Comparison of ENCODE assay signal across 7 cellular contexts in the genomic region with DNA sequence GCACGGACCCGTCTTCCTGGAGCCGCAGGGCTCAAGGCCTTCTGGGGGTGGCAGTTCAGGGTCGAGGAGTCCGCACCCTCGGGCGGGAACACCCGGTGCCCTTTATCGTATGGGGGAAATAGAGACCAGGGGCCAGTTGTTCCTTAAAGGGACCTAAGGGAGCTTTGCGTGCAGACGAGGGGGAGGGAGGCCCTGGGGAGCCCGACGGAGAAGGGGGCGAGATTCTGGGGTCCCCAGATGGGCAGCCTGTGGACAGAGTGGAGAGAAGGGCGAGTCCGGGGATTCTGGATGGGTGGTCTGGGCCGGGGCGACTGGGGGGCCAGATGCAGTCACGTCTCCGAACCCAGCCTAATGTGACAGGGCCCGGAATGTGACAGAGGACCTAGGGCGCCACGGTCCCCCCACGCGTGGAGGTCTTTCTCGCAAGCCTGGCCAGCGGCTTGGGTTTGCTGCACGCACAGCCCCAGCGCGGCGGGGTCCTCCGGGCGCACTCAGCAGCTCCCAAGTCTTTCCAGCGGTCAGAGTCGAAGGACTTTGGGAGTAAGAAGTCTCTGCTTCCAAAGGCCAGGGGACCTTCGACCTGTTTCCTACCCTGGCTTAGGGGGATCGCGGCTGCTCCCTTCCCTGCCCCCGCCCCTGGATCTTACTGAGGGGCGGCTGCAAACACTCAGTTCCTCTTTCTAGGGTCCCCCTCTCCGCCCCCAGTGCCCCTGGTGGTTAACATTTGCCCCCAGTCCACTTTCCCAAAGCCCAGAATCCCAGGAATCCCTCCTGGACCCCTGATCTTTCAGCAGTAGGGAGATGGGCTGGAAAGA. TPM values are rescaled to one million over a fixed set of nuclear protein-coding genes. Genes with fewer than 3 reads are reported as not detected.
DNase-seq lines count a peak whose midpoint lies in the region; ATAC-seq and TF ChIP-seq lines count a peak whose summit lies in the region.

No MANE protein-coding gene starts in this region.

- 21% methylated on average over 21 of the region's 41 CpGs for WGBS in suprapubic skin

- peak overlapping the region in 3 of 4 donors; percentile 52 to 65 (median 60) for H3K4me3 Mint-ChIP-seq in IgD-negative memory B cell
- peak overlapping the region; percentile 62 to 77 (median 69) for H3K4me3 Mint-ChIP-seq in brain

- H4K20me1 ChIP-seq in MM.1S (ENCODE audit: insufficient read depth, low read length), result no peaks in the 10 kb centered on the region

- no peak overlapping the region for H2AFZ ChIP-seq in MM.1S (ENCODE audit: low read length)

- peaks cover 7 to 13% (median 13%) of the 10 kb centered on the region in 3 donors for H3K4me1 Mint-ChIP-seq in IgD-negative memory B cell
- H3K4me1 Mint-ChIP-seq in brain, result peaks cover 44% of the 10 kb centered on the region

- H3F3A ChIP-seq in MM.1S (ENCODE audit: insufficient read depth, low read length), result no peaks in the 10 kb centered on the region

- H3K4me1 ChIP-seq in suprapubic skin (peaks cover 22% of the 10 kb centered on the region), MM.1S (ENCODE audit: low read length) (0 out of 2 replicates have a peak, but pooled peaks cover 5% of the 10 kb centered on the region)

- H3K27ac ChIP-seq in suprapubic skin, result no peak overlapping the region
- no peak overlapping the region for H3K27ac ChIP-seq in MM.1S (ENCODE audit: low read length)

- ATAC-seq in GM21825 (IDR thresholded peaks at IDR 0.05; ENCODE audit: unreplicated experiment) (no peak), GM19397 (IDR thresholded peaks at IDR 0.05; ENCODE audit: unreplicated experiment) (no peak)

- no peak for TF ChIP-seq EP300 in suprapubic skin (IDR thresholded peaks at IDR 0.05)

- H3K36me3 ChIP-seq in suprapubic skin (no peaks in the 10 kb centered on the region), MM.1S (replicated peaks; ENCODE audit: insufficient read depth, low read length) (no peaks in the 10 kb centered on the region)

- no peak overlapping the region for H3K4me2 ChIP-seq in MM.1S (ENCODE audit: low read depth, low read length)

- no peaks in the 10 kb centered on the region for H3K9me2 ChIP-seq in MM.1S (replicated peaks; ENCODE audit: insufficient read depth, low read length)

- H3K9me3 Mint-ChIP-seq in IgD-negative memory B cell (peaks cover 0 to 6% (median 2%) of the 10 kb centered on the region in 3 donors), brain (peaks cover 0 to 2% (median 0%) of the 10 kb centered on the region in 5 experiments)

- H3K27me3 ChIP-seq in suprapubic skin (peaks cover 5% of the 10 kb centered on the region), MM.1S (replicated peaks; ENCODE audit: insufficient read depth, low read length) (no peaks in the 10 kb centered on the region)

- H3K79me2 ChIP-seq in MM.1S (ENCODE audit: low read length), result no peaks in the 10 kb centered on the region

- no peak for TF ChIP-seq POLR2A in suprapubic skin (IDR thresholded peaks at IDR 0.05)

- no peaks in the 10 kb centered on the region for H3K9me3 ChIP-seq in suprapubic skin
- H3K9me3 ChIP-seq in MM.1S (replicated peaks; ENCODE audit: insufficient read depth, low read length), result no peaks in the 10 kb centered on the region

- H3K27me3 Mint-ChIP-seq in IgD-negative memory B cell (peaks cover 20% of the 10 kb centered on the region), brain (peaks cover 29% of the 10 kb centered on the region)

- H3K27ac Mint-ChIP-seq in IgD-negative memory B cell (no peak overlapping the region), brain (peak overlapping the region in 1 of 5 experiments; percentile 34)

- peak; percentile 46 for DNase-seq in left kidney (ENCODE audit: low read depth, low spot score)
- DNase-seq in suprapubic skin (ENCODE audit: low spot score in 2 of 2), result no peak
- DNase-seq in MM.1S, result no peak

- TF ChIP-seq CTCF in brain (conservative IDR thresholded peaks at IDR 0.05) (no peak), suprapubic skin (IDR thresholded peaks at IDR 0.05) (no peak), MM.1S (IDR thresholded peaks at IDR 0.05; ENCODE audit: low read length) (no peak)

- H3K36me3 Mint-ChIP-seq in IgD-negative memory B cell, result peaks cover 3% of the 10 kb centered on the region
- peaks cover under 1% of the 10 kb centered on the region for H3K36me3 Mint-ChIP-seq in brain

- H3K4me3 ChIP-seq in suprapubic skin (peak overlapping the region; percentile 53), MM.1S (ENCODE audit: low read length) (no peak overlapping the region)

- no peak overlapping the region for H3K9ac ChIP-seq in MM.1S (ENCODE audit: low read length)

RNA-seq across cellular contexts. Expression of a gene that starts 0.5 kb away (rescaled TPM):
- 2.8 TPM for polyA plus RNA-seq in IgD-negative memory B cell
- 14.4 TPM for polyA plus RNA-seq in brain (ENCODE audit: insufficient read depth, low read depth, low replicate concordance)
- 1 to 10 TPM; 1.7 to 7.1 (median 2.6) TPM for total RNA-seq in suprapubic skin

RNA-seq across cellular contexts. Expression of a gene that starts 33.4 kb away (rescaled TPM):
- polyA plus RNA-seq in IgD-negative memory B cell, result 3.4 TPM
- polyA plus RNA-seq in brain (ENCODE audit: insufficient read depth, low read depth, low replicate concordance), result 30.2 TPM
- 10 to 100 TPM; 31.7 to 47.3 (median 39.1) TPM for total RNA-seq in suprapubic skin

RNA-seq across cellular contexts. Expression of a gene that starts 38.8 kb away (rescaled TPM):
- 6.6 TPM for polyA plus RNA-seq in IgD-negative memory B cell
- polyA plus RNA-seq in brain (ENCODE audit: insufficient read depth, low read depth, low replicate concordance), result 15.6 TPM
- total RNA-seq in suprapubic skin, result 1 to 10 TPM; 3.5 to 8.1 (median 5.0) TPM
